8 cellular contexts compared by ENCODE assay signal in the genomic region with DNA sequence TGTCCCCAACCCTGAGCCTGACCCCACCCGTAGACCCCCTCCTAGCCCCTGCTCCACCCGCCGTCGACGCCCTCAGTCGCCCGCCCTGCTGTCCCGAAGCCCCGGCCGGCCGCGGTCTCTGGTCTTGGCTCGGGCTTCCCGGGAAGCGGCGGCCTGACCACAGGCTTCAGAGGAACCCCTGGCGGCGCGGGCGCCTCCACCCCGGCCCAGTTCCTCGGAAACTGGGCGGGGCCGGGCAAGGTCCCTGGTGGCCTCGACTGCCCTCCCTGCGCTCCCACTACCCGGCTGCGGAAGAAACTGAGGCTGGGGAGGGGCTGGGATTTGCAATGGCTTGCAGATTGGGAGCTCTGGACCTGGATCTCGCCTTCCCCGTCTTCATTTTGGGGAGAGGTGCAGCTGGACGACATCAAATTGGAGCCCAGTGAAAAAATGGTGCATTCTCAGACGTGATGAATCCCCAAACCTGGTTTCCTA. TPM values are rescaled to one million over a fixed set of nuclear protein-coding genes. Genes with fewer than 3 reads are reported as not detected.
A peak's percentile ranks its signal among the peaks of the same experiment; 100 is the strongest.
DNase-seq lines count a peak whose midpoint lies in the region; ATAC-seq, FAIRE-seq and TF ChIP-seq lines count a peak whose summit lies in the region.

No MANE protein-coding gene starts in this region.

- TSS peak; percentile 70 for BruUV-seq in endothelial cell of umbilical vein (replicated peaks; lab: Mats Ljungman, UMichigan)

- POLR2A ChIA-PET in WTC11 (lab: Charles Lee) = interaction anchor here (0.6 to 3.0 kb wide), 30 partner anchors 16 to 1115 kb away, joined by 3 to 27 read pairs (median 4); no protein-coding TSS in a partner anchor
- POLR2A ChIA-PET in endothelial cell of umbilical vein (lab: Charles Lee) = interaction anchor here (0.6 to 2.5 kb wide), 16 partner anchors 45 to 838 kb away, joined by 3 to 22 read pairs (median 4); no protein-coding TSS in a partner anchor

- peaks cover 44% of the 10 kb centered on the region for H3K4me1 Mint-ChIP-seq in WTC11

- H3K27ac Mint-ChIP-seq in WTC11 = peak overlapping the region; percentile 95

- H3K27ac ChIP-seq in endothelial cell of umbilical vein (ENCODE audit: insufficient read depth, low read depth, low read length) = peak overlapping the region; percentile 31
- H3K27ac ChIP-seq in temporal lobe (ENCODE audit: low read depth, low read length) = peak overlapping the region; percentile 83

- DNase-seq in activated T-cell treated with anti-CD3 and anti-CD28 coated beads for 24 hours (ENCODE audit: low read depth) (peak; percentile 32), activated T-cell treated with anti-CD3 and anti-CD28 coated beads for 4 hours (no peak), WTC11 (ENCODE audit: low spot score) (peak; percentile 48), endothelial cell of umbilical vein (ENCODE audit: low read depth, low spot score) (no peak), mucosa of descending colon (peak in 1 of 3 donors; percentile 67), SK-N-DZ (ENCODE audit: low spot score) (no peak), NCI-H774 (lab: John Stamatoyannopoulos, UW) (no peak)

- H2AFZ ChIP-seq in endothelial cell of umbilical vein (ENCODE audit: low read depth, low read length) = peak overlapping the region; percentile 47

- no peaks in the 10 kb centered on the region for H3K79me2 ChIP-seq in endothelial cell of umbilical vein (ENCODE audit: control insufficient read depth, insufficient read depth, low read length)

- ATAC-seq in WTC11 = peak; percentile 1
- peak; percentile 34 for ATAC-seq in mucosa of descending colon

- H4K20me1 ChIP-seq in endothelial cell of umbilical vein (replicated peaks; ENCODE audit: control insufficient read depth, extremely low read depth, insufficient read depth, low read length) = no peaks in the 10 kb centered on the region

- no peak for TF ChIP-seq CTCF in WTC11 (IDR thresholded peaks at IDR 0.05)
- no peak for TF ChIP-seq CTCF in endothelial cell of umbilical vein (IDR thresholded peaks at IDR 0.05; ENCODE audit: extremely low read depth in 1 of 2, insufficient read depth in 1 of 2, low read depth in 1 of 2, low read length in 2 of 2)
- TF ChIP-seq CTCF in mucosa of descending colon (IDR thresholded peaks at IDR 0.05) = no peak

- H3K9me3 ChIP-seq in endothelial cell of umbilical vein (replicated peaks; ENCODE audit: control insufficient read depth, insufficient read depth, low read length) (no peaks in the 10 kb centered on the region), mucosa of descending colon (no peaks in the 10 kb centered on the region)

- H3K4me1 ChIP-seq in endothelial cell of umbilical vein (ENCODE audit: control insufficient read depth, extremely low read depth, insufficient read depth, low read length) = peaks cover 10% of the 10 kb centered on the region
- H3K4me1 ChIP-seq in mucosa of descending colon (ENCODE audit: low read depth) = peaks cover 18% of the 10 kb centered on the region

- H3K9me3 Mint-ChIP-seq in WTC11 = no peaks in the 10 kb centered on the region

- intact Hi-C loops in endothelial cell of umbilical vein (cut with micrococcal nuclease) = loop anchor here (1.0 to 10.0 kb wide), 9 partner anchors 54 to 411 kb away; a partner anchor contains a TSS
- intact Hi-C loops in mucosa of descending colon (cut with DNase I, micrococcal nuclease) = loop anchor here (5.0 to 10.0 kb wide), 2 partner anchors 282 to 284 kb away; no protein-coding TSS in a partner anchor

- no peak for TF ChIP-seq POLR2A in endothelial cell of umbilical vein (IDR thresholded peaks at IDR 0.05; ENCODE audit: low read depth, low read length)

- CTCF ChIA-PET in WTC11 (lab: Charles Lee) (interaction anchor here (0.6 to 5.1 kb wide), 49 partner anchors 9 to 409 kb away, joined by 3 to 104 read pairs (median 7); a partner anchor contains a TSS), endothelial cell of umbilical vein (lab: Charles Lee) (interaction anchor here (0.6 to 8.3 kb wide), 44 partner anchors 9 to 315 kb away, joined by 3 to 347 read pairs (median 6); a partner anchor contains a TSS)

- H3K27me3 Mint-ChIP-seq in WTC11 (ENCODE audit: low read depth) = no peaks in the 10 kb centered on the region; the same call in 1 of the 2 replicates

- dilution Hi-C loops in endothelial cell of umbilical vein (cut with MboI; ENCODE audit: extremely low pct_ligation_motif_present, low sequenced_read_pairs) = no loop called here

- H3K9ac ChIP-seq in endothelial cell of umbilical vein (replicated peaks; ENCODE audit: extremely low read depth, insufficient read depth, low read length) = peak overlapping the region; percentile 76

- FAIRE-seq in endothelial cell of umbilical vein (lab: Jason Lieb, UNC) = no peak

- peak overlapping the region; percentile 87 for H3K4me3 Mint-ChIP-seq in WTC11

- H3K27me3 ChIP-seq in endothelial cell of umbilical vein (ENCODE audit: control insufficient read depth in 2 of 2, insufficient read depth in 2 of 2, low read length in 2 of 2) = peaks cover 0 to 1% of the 10 kb centered on the region in 2 experiments

- H3K9me1 ChIP-seq in endothelial cell of umbilical vein (replicated peaks; ENCODE audit: control insufficient read depth, extremely low read depth, insufficient read depth, low read length) = no peaks in the 10 kb centered on the region

- H3K4me3 ChIP-seq in endothelial cell of umbilical vein (replicated peaks in 1 of 3; ENCODE audit: insufficient read depth in 1 of 3, low read depth in 1 of 3, low read length in 3 of 3) = peak overlapping the region; percentile 43 to 89 (median 73)
- H3K4me3 ChIP-seq in mucosa of descending colon = peak overlapping the region; percentile 63

- no peaks in the 10 kb centered on the region for H3K36me3 ChIP-seq in endothelial cell of umbilical vein (ENCODE audit: control insufficient read depth in 2 of 2, extremely low read depth in 1 of 2, insufficient read depth in 2 of 2, low read length in 2 of 2)
- no peaks in the 10 kb centered on the region for H3K36me3 ChIP-seq in mucosa of descending colon (ENCODE audit: low read depth)

- peak overlapping the region; percentile 78 for H3K4me2 ChIP-seq in endothelial cell of umbilical vein (ENCODE audit: insufficient read depth, low read length)

- peaks cover 19% of the 10 kb centered on the region for H3K36me3 Mint-ChIP-seq in WTC11

RNA-seq across cellular contexts. Expression of a gene that starts 0.7 kb away (rescaled TPM):
- total RNA-seq in WTC11 (2021) (62.3 to 67.1 TPM (median 62.5 TPM) in 3 replicates), endothelial cell of umbilical vein (0.81 and 1.1 TPM in 2 replicates), mucosa of descending colon (1 to 10 TPM; 4.0 to 6.5 (median 4.1) TPM), temporal lobe (0.49 TPM)
- 1.2 and 1.7 TPM in 2 replicates for polyA plus RNA-seq in endothelial cell of umbilical vein
- 0.71 and 1.0 TPM in 2 replicates for polyA plus RNA-seq in endothelial cell of umbilical vein (2011; cell fraction: cytosol; rRNA removed)
- polyA plus RNA-seq in endothelial cell of umbilical vein (2011; cell fraction: nucleus; rRNA removed) = 3.0 TPM in 2 replicates
- 0.19 and 1.1 TPM in 2 replicates for polyA plus RNA-seq in endothelial cell of umbilical vein (2012)
- 0.85 and 1.1 TPM in 2 replicates for polyA minus RNA-seq in endothelial cell of umbilical vein
- polyA minus RNA-seq in endothelial cell of umbilical vein (2011; cell fraction: cytosol; rRNA and poly(A)+ RNA removed) = 8.0 TPM
- polyA minus RNA-seq in endothelial cell of umbilical vein (2011; cell fraction: nucleus; rRNA and poly(A)+ RNA removed) = 4.4 and 13.2 TPM in 2 replicates
- 0.35 TPM in 1 of 2 replicates, not detected in the other for polyA plus RNA-seq in SK-N-DZ (2014; cell fraction: cytosol; rRNA removed)
- polyA plus RNA-seq in SK-N-DZ (2014; cell fraction: nucleus; rRNA removed) = 0.79 and 1.2 TPM in 2 replicates

RNA-seq across cellular contexts. Expression of a gene that starts 12.4 kb away (rescaled TPM):
- total RNA-seq in WTC11 (2021) (not detected in 3 replicates), endothelial cell of umbilical vein (not detected in 2 replicates), mucosa of descending colon (not detected), temporal lobe (not detected)
- polyA plus RNA-seq in endothelial cell of umbilical vein = not detected in 2 replicates
- polyA plus RNA-seq in endothelial cell of umbilical vein (2011; cell fraction: cytosol; rRNA removed) = not detected in 2 replicates
- polyA plus RNA-seq in endothelial cell of umbilical vein (2011; cell fraction: nucleus; rRNA removed) = not detected in 2 replicates
- not detected in 2 replicates for polyA plus RNA-seq in endothelial cell of umbilical vein (2012)
- not detected in 2 replicates for polyA minus RNA-seq in endothelial cell of umbilical vein
- not detected for polyA minus RNA-seq in endothelial cell of umbilical vein (2011; cell fraction: cytosol; rRNA and poly(A)+ RNA removed)
- polyA minus RNA-seq in endothelial cell of umbilical vein (2011; cell fraction: nucleus; rRNA and poly(A)+ RNA removed) = not detected in 2 replicates
- not detected in 2 replicates for polyA plus RNA-seq in SK-N-DZ (2014; cell fraction: cytosol; rRNA removed)
- not detected in 2 replicates for polyA plus RNA-seq in SK-N-DZ (2014; cell fraction: nucleus; rRNA removed)

RNA-seq across cellular contexts. Expression of a gene that starts 16.7 kb away (rescaled TPM):
- not detected in 3 replicates for total RNA-seq in WTC11 (2021)
- not detected in 2 replicates for total RNA-seq in endothelial cell of umbilical vein
- not detected in 2 replicates for polyA plus RNA-seq in endothelial cell of umbilical vein
- not detected in 2 replicates for polyA plus RNA-seq in endothelial cell of umbilical vein (2011; cell fraction: cytosol; rRNA removed)
- not detected in 2 replicates for polyA plus RNA-seq in endothelial cell of umbilical vein (2011; cell fraction: nucleus; rRNA removed)
- not detected in 2 replicates for polyA plus RNA-seq in endothelial cell of umbilical vein (2012)
- polyA minus RNA-seq in endothelial cell of umbilical vein = not detected in 2 replicates
- not detected for polyA minus RNA-seq in endothelial cell of umbilical vein (2011; cell fraction: cytosol; rRNA and poly(A)+ RNA removed)
- polyA minus RNA-seq in endothelial cell of umbilical vein (2011; cell fraction: nucleus; rRNA and poly(A)+ RNA removed) = not detected in 2 replicates
- not detected for total RNA-seq in mucosa of descending colon
- not detected for total RNA-seq in temporal lobe
- not detected in 2 replicates for polyA plus RNA-seq in SK-N-DZ (2014; cell fraction: cytosol; rRNA removed)
- polyA plus RNA-seq in SK-N-DZ (2014; cell fraction: nucleus; rRNA removed) = not detected in 2 replicates

RNA-seq across cellular contexts. Expression of a gene that starts 19.6 kb away (rescaled TPM):
- total RNA-seq in WTC11 (2021) (not detected in 3 replicates), endothelial cell of umbilical vein (not detected in 2 replicates), mucosa of descending colon (not detected), temporal lobe (not detected)
- not detected in 2 replicates for polyA plus RNA-seq in endothelial cell of umbilical vein
- not detected in 2 replicates for polyA plus RNA-seq in endothelial cell of umbilical vein (2011; cell fraction: cytosol; rRNA removed)
- polyA plus RNA-seq in endothelial cell of umbilical vein (2011; cell fraction: nucleus; rRNA removed) = not detected in 2 replicates
- polyA plus RNA-seq in endothelial cell of umbilical vein (2012) = not detected in 2 replicates
- polyA minus RNA-seq in endothelial cell of umbilical vein = not detected in 2 replicates
- not detected for polyA minus RNA-seq in endothelial cell of umbilical vein (2011; cell fraction: cytosol; rRNA and poly(A)+ RNA removed)
- polyA minus RNA-seq in endothelial cell of umbilical vein (2011; cell fraction: nucleus; rRNA and poly(A)+ RNA removed) = not detected in 2 replicates
- not detected in 2 replicates for polyA plus RNA-seq in SK-N-DZ (2014; cell fraction: cytosol; rRNA removed)
- polyA plus RNA-seq in SK-N-DZ (2014; cell fraction: nucleus; rRNA removed) = not detected in 2 replicates

RNA-seq across cellular contexts. Expression of a gene that starts 24.4 kb away (rescaled TPM):
- total RNA-seq in WTC11 (2021) = 0.48 TPM in 1 of 3 replicates, not detected in the others
- total RNA-seq in endothelial cell of umbilical vein = not detected in 2 replicates
- polyA plus RNA-seq in endothelial cell of umbilical vein = not detected in 2 replicates
- polyA plus RNA-seq in endothelial cell of umbilical vein (2011; cell fraction: cytosol; rRNA removed) = not detected in 2 replicates
- polyA plus RNA-seq in endothelial cell of umbilical vein (2011; cell fraction: nucleus; rRNA removed) = not detected in 2 replicates
- polyA plus RNA-seq in endothelial cell of umbilical vein (2012) = not detected in 2 replicates
- polyA minus RNA-seq in endothelial cell of umbilical vein = not detected in 2 replicates
- not detected for polyA minus RNA-seq in endothelial cell of umbilical vein (2011; cell fraction: cytosol; rRNA and poly(A)+ RNA removed)
- not detected in 2 replicates for polyA minus RNA-seq in endothelial cell of umbilical vein (2011; cell fraction: nucleus; rRNA and poly(A)+ RNA removed)
- total RNA-seq in mucosa of descending colon = not detected
- not detected for total RNA-seq in temporal lobe
- polyA plus RNA-seq in SK-N-DZ (2014; cell fraction: cytosol; rRNA removed) = not detected in 2 replicates
- not detected in 2 replicates for polyA plus RNA-seq in SK-N-DZ (2014; cell fraction: nucleus; rRNA removed)

Comparison
In these comparisons a context has a peak if more than half of its experiments do, and no peak if none do; other contexts are left out.
1. DNase-seq: peak in activated T-cell treated with anti-CD3 and anti-CD28 coated beads for 24 hours (single experiment) and WTC11 (single experiment); none in activated T-cell treated with anti-CD3 and anti-CD28 coated beads for 4 hours (single experiment), endothelial cell of umbilical vein (single experiment), SK-N-DZ (single experiment) and NCI-H774 (single experiment).